ENCODE assay signal across 16 cellular contexts in genomic region chr7:149286811-149287400, GRCh38. TPM values are rescaled to one million over a fixed set of nuclear protein-coding genes. Genes with fewer than 3 reads are reported as not detected.
DNase-seq lines count a peak whose midpoint lies in the region; ATAC-seq and TF ChIP-seq lines count a peak whose summit lies in the region.
"Had no signal": no experiment of that assay in that cellular context is flagged by ENCODE, and none has a peak within 500 bp of the region (broad histone marks: within the 10 kb centered on the region; RNA-seq: fewer than 3 reads in every experiment).

No MANE protein-coding gene starts in this region.

- intact Hi-C loops in activated T-helper 1 cell treated with anti-CD3 and anti-CD28 coated beads, Interleukin-12 subunit alpha, Interleukin-12 subunit beta, Interleukin-2, Interleukin-4 antibody, amounts not matched to agents 30 ng/mL and 10 ng/mL and 1 ng/mL, durations not matched to agents 14 hours and 24 hours and 36 hours (cut with micrococcal nuclease) = loop anchor here (10.0 kb wide), 1 partner anchor 428 kb away; a partner anchor contains a TSS

- no peak overlapping the region for H3K4me2 ChIP-seq in GM23248 (ENCODE audit: unreplicated experiment)
- no peak overlapping the region for H3K4me2 ChIP-seq in MM.1S (ENCODE audit: low read depth, low read length)

- H3K4me3 ChIP-seq in GM23248 = no peak overlapping the region
- no peak overlapping the region for H3K4me3 ChIP-seq in MM.1S (ENCODE audit: low read length)
- H3K4me3 ChIP-seq: transverse colon had no signal

- H3K27me3 ChIP-seq in GM23248 (replicated peaks; ENCODE audit: insufficient read depth) = no peaks in the 10 kb centered on the region
- no peaks in the 10 kb centered on the region for H3K27me3 ChIP-seq in MM.1S (replicated peaks; ENCODE audit: insufficient read depth, low read length)
- H3K27me3 ChIP-seq: transverse colon had no signal

- peak overlapping the region; percentile 45 for H3K4me3 Mint-ChIP-seq in activated T-cell treated with anti-CD3 and anti-CD28 coated beads, Interleukin-2, amount 50 U/mL, for 4 hours
- no peak overlapping the region for H3K4me3 Mint-ChIP-seq in activated T-cell treated with anti-CD3 and anti-CD28 coated beads, Interleukin-2, amount 50 U/mL, for 72 hours
- H3K4me3 Mint-ChIP-seq in activated T-helper 1 cell treated with anti-CD3 and anti-CD28 coated beads, Interleukin-12 subunit alpha, Interleukin-12 subunit beta, Interleukin-2, Interleukin-4 antibody, amounts not matched to agents 30 ng/mL and 10 ng/mL and 1 ng/mL, durations not matched to agents 14 hours and 24 hours and 36 hours = peak overlapping the region; percentile 64
- peak overlapping the region in 6 of 8 donors; percentile 1 to 95 (median 46) for H3K4me3 Mint-ChIP-seq in naive B cell

- H3K9me3 ChIP-seq in GM23248 (ENCODE audit: low read depth) (no peaks in the 10 kb centered on the region), MM.1S (replicated peaks; ENCODE audit: insufficient read depth, low read length) (no peaks in the 10 kb centered on the region)
- H3K9me3 ChIP-seq: transverse colon had no signal

- no peaks in the 10 kb centered on the region for H3K27me3 Mint-ChIP-seq in activated T-cell treated with anti-CD3 and anti-CD28 coated beads, Interleukin-2, amount 50 U/mL, for 4 hours (ENCODE audit: low read depth)
- peaks cover 6% of the 10 kb centered on the region for H3K27me3 Mint-ChIP-seq in activated T-cell treated with anti-CD3 and anti-CD28 coated beads, Interleukin-2, amount 50 U/mL, for 72 hours (ENCODE audit: low read depth)
- no peaks in the 10 kb centered on the region for H3K27me3 Mint-ChIP-seq in activated T-helper 1 cell treated with anti-CD3 and anti-CD28 coated beads, Interleukin-12 subunit alpha, Interleukin-12 subunit beta, Interleukin-2, Interleukin-4 antibody, amounts not matched to agents 30 ng/mL and 10 ng/mL and 1 ng/mL, durations not matched to agents 14 hours and 24 hours and 36 hours (ENCODE audit: insufficient read depth)
- no peaks in the 10 kb centered on the region for H3K27me3 Mint-ChIP-seq in naive B cell

- no peak overlapping the region for H3K27ac ChIP-seq in GM23248
- no peak overlapping the region for H3K27ac ChIP-seq in substantia nigra (ENCODE audit: low read depth, low read length, poor library complexity, severe bottlenecking)
- H3K27ac ChIP-seq in MM.1S (ENCODE audit: low read length) = no peak overlapping the region
- H3K27ac ChIP-seq: transverse colon had no signal

- H3K9me3 Mint-ChIP-seq in activated T-cell treated with anti-CD3 and anti-CD28 coated beads, Interleukin-2, amount 50 U/mL, for 4 hours = no peaks in the 10 kb centered on the region
- H3K9me3 Mint-ChIP-seq in activated T-cell treated with anti-CD3 and anti-CD28 coated beads, Interleukin-2, amount 50 U/mL, for 72 hours = no peaks in the 10 kb centered on the region
- H3K9me3 Mint-ChIP-seq in activated T-helper 1 cell treated with anti-CD3 and anti-CD28 coated beads, Interleukin-12 subunit alpha, Interleukin-12 subunit beta, Interleukin-2, Interleukin-4 antibody, amounts not matched to agents 30 ng/mL and 10 ng/mL and 1 ng/mL, durations not matched to agents 14 hours and 24 hours and 36 hours = no peaks in the 10 kb centered on the region
- H3K9me3 Mint-ChIP-seq in naive B cell = no peaks in the 10 kb centered on the region
- H3K9me3 Mint-ChIP-seq: activated naive CD4-positive, alpha-beta T cell treated with anti-CD3 and anti-CD28 coated beads for 36 hours had no signal

- H3K4me1 Mint-ChIP-seq in activated T-cell treated with anti-CD3 and anti-CD28 coated beads, Interleukin-2, amount 50 U/mL, for 4 hours (ENCODE audit: low read depth) = peaks cover 41% of the 10 kb centered on the region
- H3K4me1 Mint-ChIP-seq in activated T-cell treated with anti-CD3 and anti-CD28 coated beads, Interleukin-2, amount 50 U/mL, for 72 hours (ENCODE audit: low read depth) = peaks cover 28% of the 10 kb centered on the region
- peaks cover 33% of the 10 kb centered on the region for H3K4me1 Mint-ChIP-seq in activated T-helper 1 cell treated with anti-CD3 and anti-CD28 coated beads, Interleukin-12 subunit alpha, Interleukin-12 subunit beta, Interleukin-2, Interleukin-4 antibody, amounts not matched to agents 30 ng/mL and 10 ng/mL and 1 ng/mL, durations not matched to agents 14 hours and 24 hours and 36 hours (ENCODE audit: low read depth)
- H3K4me1 Mint-ChIP-seq in naive B cell = peaks cover 30 to 31% (median 31%) of the 10 kb centered on the region in 3 donors

- ATAC-seq in activated T-cell treated with anti-CD3 and anti-CD28 coated beads, Interleukin-2, amount 50 U/mL, for 4 hours = no peak
- ATAC-seq in activated T-cell treated with anti-CD3 and anti-CD28 coated beads, Interleukin-2, amount 50 U/mL, for 72 hours (replicated peaks in 1 of 2) = no peak
- no peak for ATAC-seq in naive B cell (ENCODE audit: low read depth in 2 of 2)
- ATAC-seq in HG03039 (IDR thresholded peaks at IDR 0.05; ENCODE audit: unreplicated experiment) = no peak

- no peak overlapping the region for H3K9ac ChIP-seq in GM23248
- no peak overlapping the region for H3K9ac ChIP-seq in MM.1S (ENCODE audit: low read length)

- WGBS in GM23248 (ENCODE audit: low coverage in 1 of 2, low lambda C conversion rate in 2 of 2, missing lambda C conversion rate in 2 of 2), 2 experiments = 96 to 98% methylated on average over 6 of the region's 6 CpGs

- H3K36me3 ChIP-seq in GM23248 (ENCODE audit: low read depth) (no peaks in the 10 kb centered on the region; the same call in 1 of the 2 replicates), MM.1S (replicated peaks; ENCODE audit: insufficient read depth, low read length) (no peaks in the 10 kb centered on the region)
- H3K36me3 ChIP-seq: transverse colon had no signal

- no peak for DNase-seq in activated T-cell treated with anti-CD3 and anti-CD28 coated beads, Interleukin-2, amount 50 U/mL, for 4 hours
- DNase-seq in activated T-cell treated with anti-CD3 and anti-CD28 coated beads, Interleukin-2, amount 50 U/mL, for 72 hours = no peak
- peak; percentile 39 for DNase-seq in GM23248
- no peak for DNase-seq in activated T-helper 1 cell treated with anti-CD3 and anti-CD28 coated beads, Interleukin-12 subunit alpha, Interleukin-12 subunit beta, Interleukin-2, Interleukin-4 antibody, amounts not matched to agents 30 ng/mL and 10 ng/mL and 1 ng/mL, durations not matched to agents 14 hours and 24 hours and 36 hours (ENCODE audit: low spot score)
- no peak for DNase-seq in naive B cell
- DNase-seq in substantia nigra (lab: John Stamatoyannopoulos, UW) = no peak
- DNase-seq in MM.1S = no peak
- DNase-seq: activated CD4-positive, alpha-beta T cell treated with anti-CD3 and anti-CD28 coated beads for 48 hours; activated naive CD4-positive, alpha-beta T cell treated with anti-CD3 and anti-CD28 coated beads for 36 hours; central memory CD4-positive, alpha-beta T cell; DMS79; NCI-H1105 treated with DMSO at 0.1 percent for 48 hours; NCI-H510A treated with DMSO at 0.1 percent for 48 hours; SW 1271; transverse colon had no signal

- peaks cover 15% of the 10 kb centered on the region for H3K36me3 Mint-ChIP-seq in activated T-cell treated with anti-CD3 and anti-CD28 coated beads, Interleukin-2, amount 50 U/mL, for 4 hours (ENCODE audit: insufficient read depth)
- peaks cover 0 to 3% of the 10 kb centered on the region in 2 donors for H3K36me3 Mint-ChIP-seq in activated T-cell treated with anti-CD3 and anti-CD28 coated beads, Interleukin-2, amount 50 U/mL, for 72 hours (ENCODE audit: insufficient read depth in 2 of 2)
- peaks cover 9% of the 10 kb centered on the region for H3K36me3 Mint-ChIP-seq in activated T-helper 1 cell treated with anti-CD3 and anti-CD28 coated beads, Interleukin-12 subunit alpha, Interleukin-12 subunit beta, Interleukin-2, Interleukin-4 antibody, amounts not matched to agents 30 ng/mL and 10 ng/mL and 1 ng/mL, durations not matched to agents 14 hours and 24 hours and 36 hours (ENCODE audit: low read depth)
- H3K36me3 Mint-ChIP-seq in naive B cell = no peaks in the 10 kb centered on the region

- in situ Hi-C loops in GM23248 (cut with MboI) = no loop called here

- H2AFZ ChIP-seq in GM23248 (no peak overlapping the region), MM.1S (ENCODE audit: low read length) (no peak overlapping the region)

- H4K20me1 ChIP-seq in GM23248 (ENCODE audit: insufficient read depth) (no peaks in the 10 kb centered on the region), MM.1S (ENCODE audit: insufficient read depth, low read length) (no peaks in the 10 kb centered on the region)

- H3F3A ChIP-seq in GM23248 (ENCODE audit: insufficient read depth) (peaks cover 4% of the 10 kb centered on the region; the same call in 1 of the 2 replicates), MM.1S (ENCODE audit: insufficient read depth, low read length) (peaks cover 17% of the 10 kb centered on the region)

- H3K4me1 ChIP-seq in GM23248 (ENCODE audit: insufficient read depth) = no peaks in the 10 kb centered on the region
- peaks cover 23% of the 10 kb centered on the region for H3K4me1 ChIP-seq in MM.1S (ENCODE audit: low read length)

- TF ChIP-seq CTCF in MM.1S (IDR thresholded peaks at IDR 0.05; ENCODE audit: low read length) = no peak

- H3K9me2 ChIP-seq in GM23248 (ENCODE audit: insufficient read depth) (no peaks in the 10 kb centered on the region), MM.1S (replicated peaks; ENCODE audit: insufficient read depth, low read length) (no peaks in the 10 kb centered on the region)

- H3K27ac Mint-ChIP-seq in activated T-cell treated with anti-CD3 and anti-CD28 coated beads, Interleukin-2, amount 50 U/mL, for 72 hours = no peak overlapping the region
- no peak overlapping the region for H3K27ac Mint-ChIP-seq in activated T-helper 1 cell treated with anti-CD3 and anti-CD28 coated beads, Interleukin-12 subunit alpha, Interleukin-12 subunit beta, Interleukin-2, Interleukin-4 antibody, amounts not matched to agents 30 ng/mL and 10 ng/mL and 1 ng/mL, durations not matched to agents 14 hours and 24 hours and 36 hours
- peak overlapping the region in 3 of 6 donors; percentile 42 to 50 (median 49) for H3K27ac Mint-ChIP-seq in naive B cell
- H3K27ac Mint-ChIP-seq: activated naive CD4-positive, alpha-beta T cell treated with anti-CD3 and anti-CD28 coated beads for 36 hours had no signal

- H3K79me2 ChIP-seq in GM23248 (ENCODE audit: insufficient read depth) (no peaks in the 10 kb centered on the region), MM.1S (ENCODE audit: low read length) (0 out of 2 replicates have a peak, but pooled peaks cover 5% of the 10 kb centered on the region)

RNA-seq across cellular contexts. Expression of gene ZNF783, which starts 24.9 kb away (rescaled TPM):
- 10 to 100 TPM; 24.0 to 28.5 (median 24.5) TPM for total RNA-seq in activated T-cell treated with anti-CD3 and anti-CD28 coated beads, Interleukin-2, amount 50 U/mL, for 4 hours
- total RNA-seq in activated T-cell treated with anti-CD3 and anti-CD28 coated beads, Interleukin-2, amount 50 U/mL, for 72 hours = 10 to 100 TPM; 28.4 to 32.4 TPM
- total RNA-seq in GM23248 (2014; rRNA removed; shearing (Covaris generic)) = 8.6 and 11.3 TPM in 2 replicates
- polyA plus RNA-seq in GM23248 (2016; fragmentation: Nextera tagmentation; extraction: Ambion mirVana) (3.5 and 3.6 TPM in 2 replicates), naive B cell (ENCODE audit: low read depth in 6 of 6) (1 to 10 TPM; 1.3 to 9.2 (median 6.0) TPM)
- total RNA-seq in activated T-helper 1 cell treated with anti-CD3 and anti-CD28 coated beads, Interleukin-12 subunit alpha, Interleukin-12 subunit beta, Interleukin-2, Interleukin-4 antibody, amounts not matched to agents 30 ng/mL and 10 ng/mL and 1 ng/mL, durations not matched to agents 14 hours and 24 hours and 36 hours = 24.1 and 25.6 TPM in 2 replicates

RNA-seq across cellular contexts. Expression of gene ZNF212, which starts 47.5 kb away (rescaled TPM):
- 10 to 100 TPM; 19.3 to 22.4 (median 20.5) TPM for total RNA-seq in activated T-cell treated with anti-CD3 and anti-CD28 coated beads, Interleukin-2, amount 50 U/mL, for 4 hours
- total RNA-seq in activated T-cell treated with anti-CD3 and anti-CD28 coated beads, Interleukin-2, amount 50 U/mL, for 72 hours = 10 to 100 TPM; 18.7 to 28.0 TPM
- total RNA-seq in GM23248 (2014; rRNA removed; shearing (Covaris generic)) = 4.1 and 9.4 TPM in 2 replicates
- polyA plus RNA-seq in GM23248 (2016; fragmentation: Nextera tagmentation; extraction: Ambion mirVana) (5.3 and 7.1 TPM in 2 replicates), naive B cell (ENCODE audit: low read depth in 6 of 6) (10 to 100 TPM in 1 of 6 donors, 1 to 10 TPM in 5; 1.8 to 10.3 (median 5.5) TPM)
- total RNA-seq in activated T-helper 1 cell treated with anti-CD3 and anti-CD28 coated beads, Interleukin-12 subunit alpha, Interleukin-12 subunit beta, Interleukin-2, Interleukin-4 antibody, amounts not matched to agents 30 ng/mL and 10 ng/mL and 1 ng/mL, durations not matched to agents 14 hours and 24 hours and 36 hours = 15.0 and 17.8 TPM in 2 replicates

Comparison
In these comparisons a context has a peak if more than half of its experiments do, and no peak if none do; other contexts are left out.
1. H3K4me3 Mint-ChIP-seq: peak in activated T-cell treated with anti-CD3 and anti-CD28 coated beads, Interleukin-2, amount 50 U/mL, for 4 hours (single experiment), activated T-helper 1 cell treated with anti-CD3 and anti-CD28 coated beads, Interleukin-12 subunit alpha, Interleukin-12 subunit beta, Interleukin-2, Interleukin-4 antibody, amounts not matched to agents 30 ng/mL and 10 ng/mL and 1 ng/mL, durations not matched to agents 14 hours and 24 hours and 36 hours (single experiment) and naive B cell (6 of 8); none in activated T-cell treated with anti-CD3 and anti-CD28 coated beads, Interleukin-2, amount 50 U/mL, for 72 hours (0 of 2).